In the genomic region with DNA sequence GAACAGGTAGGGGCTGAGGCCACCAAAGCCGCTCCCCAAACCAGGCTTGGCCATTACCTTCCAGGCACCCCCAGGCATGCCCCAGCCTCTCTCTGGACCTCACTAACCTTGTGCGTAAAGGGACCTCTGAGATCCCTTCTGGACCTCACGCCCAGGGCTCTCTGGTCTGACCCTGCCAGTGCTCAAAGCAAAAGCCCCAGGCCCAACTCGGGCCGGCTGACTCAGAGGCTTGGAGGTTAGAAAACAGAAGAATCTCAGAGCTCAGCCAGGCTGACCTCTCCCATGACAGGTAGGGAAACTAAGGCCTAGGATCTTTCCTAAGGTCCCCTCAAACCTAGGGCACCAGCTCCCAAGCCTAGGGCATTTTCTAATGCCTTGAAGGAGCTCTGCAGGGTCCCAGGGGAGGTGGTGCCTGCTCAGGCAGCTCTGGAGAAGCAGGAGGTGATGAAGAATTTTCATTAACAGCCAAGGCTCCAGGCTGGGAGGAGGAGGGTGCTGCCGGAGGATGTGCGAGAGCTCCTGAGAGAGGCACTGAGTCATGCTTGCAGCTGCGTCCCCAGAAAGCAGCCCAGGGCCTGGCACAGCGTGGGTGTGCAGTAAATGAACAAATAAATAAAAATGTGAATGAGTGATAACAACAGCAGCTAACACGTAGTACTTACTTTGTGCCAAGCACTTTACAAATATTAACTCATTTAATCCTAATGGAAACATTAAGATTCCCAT, we compare ENCODE assay signal across 8 cellular contexts. TPM values are rescaled to one million over a fixed set of nuclear protein-coding genes. Genes with fewer than 3 reads are reported as not detected.
A peak's percentile ranks its signal among the peaks of the same experiment; 100 is the strongest.
DNase-seq lines count a peak whose midpoint lies in the region; ATAC-seq and TF ChIP-seq lines count a peak whose summit lies in the region.

No MANE protein-coding gene starts in this region.

- peak overlapping the region; percentile 85 for H3K27ac Mint-ChIP-seq in activated T-helper 2 cell treated with anti-CD3 and anti-CD28 coated beads, Interferon-gamma antibody, Interleukin-2, Interleukin-4, amounts not matched to agents 10 μg/mL and 5 μg/mL and 100 μg/mL, durations not matched to agents 14 hours and 24 hours and 36 hours

- no peaks in the 10 kb centered on the region for H3K9me3 ChIP-seq in heart right ventricle

- intact Hi-C loops in activated T-helper 2 cell treated with anti-CD3 and anti-CD28 coated beads, Interferon-gamma antibody, Interleukin-2, Interleukin-4, amounts not matched to agents 10 μg/mL and 5 μg/mL and 100 μg/mL, durations not matched to agents 14 hours and 24 hours and 36 hours (cut with micrococcal nuclease): no loop called here
- intact Hi-C loops in heart right ventricle (cut with DNase I): loop anchor here in 3 of 10 donors (5.0 to 10.0 kb wide), 3 partner anchors 44 to 59 kb away; no protein-coding TSS in a partner anchor

- peaks cover 42% of the 10 kb centered on the region for H3K4me1 Mint-ChIP-seq in activated T-helper 2 cell treated with anti-CD3 and anti-CD28 coated beads, Interferon-gamma antibody, Interleukin-2, Interleukin-4, amounts not matched to agents 10 μg/mL and 5 μg/mL and 100 μg/mL, durations not matched to agents 14 hours and 24 hours and 36 hours (ENCODE audit: low read depth)

- peak overlapping the region in 7 of 10 donors; percentile 44 to 71 (median 63) for H3K27ac ChIP-seq in heart right ventricle

- no peak overlapping the region for H3K4me3 ChIP-seq in heart right ventricle

- H3K4me1 ChIP-seq in heart right ventricle: peaks cover 7 to 69% (median 42%) of the 10 kb centered on the region in 9 donors

- peaks cover 0 to 25% (median 0%) of the 10 kb centered on the region in 9 donors for H3K36me3 ChIP-seq in heart right ventricle

- peak; percentile 33 for DNase-seq in SIG-M5 treated with dmso at 0.1 percent for 504 hours (lab: John Stamatoyannopoulos, UW; ENCODE audit: unreplicated experiment)
- DNase-seq in SIG-M5 (lab: John Stamatoyannopoulos, UW): no peak
- no peak for DNase-seq in activated T-helper 2 cell treated with anti-CD3 and anti-CD28 coated beads, Interferon-gamma antibody, Interleukin-2, Interleukin-4, amounts not matched to agents 10 μg/mL and 5 μg/mL and 100 μg/mL, durations not matched to agents 14 hours and 24 hours and 36 hours (ENCODE audit: low spot score)
- DNase-seq in heart right ventricle: peak; percentile 45 to 58
- peak; percentile 42 to 44 for DNase-seq in stimulated activated CD4-positive, alpha-beta T cell treated with anti-CD3 and anti-CD28 coated beads, Interleukin-1b, Interleukin-23, amount 100 ng/mL, for 4 hours (ENCODE audit: low read depth in 2 of 2)
- DNase-seq in NOMO-1 (lab: John Stamatoyannopoulos, UW; ENCODE audit: unreplicated experiment in 2 of 2): no peak
- DNase-seq in NCI-H748 (lab: John Stamatoyannopoulos, UW; ENCODE audit: unreplicated experiment): no peak

- H3K27me3 Mint-ChIP-seq in activated T-helper 2 cell treated with anti-CD3 and anti-CD28 coated beads, Interferon-gamma antibody, Interleukin-2, Interleukin-4, amounts not matched to agents 10 μg/mL and 5 μg/mL and 100 μg/mL, durations not matched to agents 14 hours and 24 hours and 36 hours (ENCODE audit: low read depth): no peaks in the 10 kb centered on the region

- 62 to 76% methylated on average over 10 of the region's 10 CpGs for WGBS in heart right ventricle, 2 donors

- H3K4me3 Mint-ChIP-seq in activated T-helper 2 cell treated with anti-CD3 and anti-CD28 coated beads, Interferon-gamma antibody, Interleukin-2, Interleukin-4, amounts not matched to agents 10 μg/mL and 5 μg/mL and 100 μg/mL, durations not matched to agents 14 hours and 24 hours and 36 hours (ENCODE audit: low read depth): peak overlapping the region; percentile 10

- H3K36me3 Mint-ChIP-seq in activated T-helper 2 cell treated with anti-CD3 and anti-CD28 coated beads, Interferon-gamma antibody, Interleukin-2, Interleukin-4, amounts not matched to agents 10 μg/mL and 5 μg/mL and 100 μg/mL, durations not matched to agents 14 hours and 24 hours and 36 hours (ENCODE audit: low read depth): peaks cover 4% of the 10 kb centered on the region

- ATAC-seq in heart right ventricle (peak; percentile 52 to 89 (median 72)), HG02884 (IDR thresholded peaks at IDR 0.05; ENCODE audit: unreplicated experiment) (no peak)

- no peak for TF ChIP-seq CTCF in heart right ventricle (IDR thresholded peaks at IDR 0.05)

- H3K27me3 ChIP-seq in heart right ventricle: no peaks in the 10 kb centered on the region

- no peaks in the 10 kb centered on the region for H3K9me3 Mint-ChIP-seq in activated T-helper 2 cell treated with anti-CD3 and anti-CD28 coated beads, Interferon-gamma antibody, Interleukin-2, Interleukin-4, amounts not matched to agents 10 μg/mL and 5 μg/mL and 100 μg/mL, durations not matched to agents 14 hours and 24 hours and 36 hours

RNA-seq across cellular contexts. Expression of a gene that starts 25.6 kb away (rescaled TPM):
- 15.1 and 19.3 TPM in 2 replicates for total RNA-seq in activated T-helper 2 cell treated with anti-CD3 and anti-CD28 coated beads, Interferon-gamma antibody, Interleukin-2, Interleukin-4, amounts not matched to agents 10 μg/mL and 5 μg/mL and 100 μg/mL, durations not matched to agents 14 hours and 24 hours and 36 hours
- total RNA-seq in heart right ventricle: 10 to 100 TPM; 14.4 to 33.9 (median 21.7) TPM
- 1 to 10 TPM; 8.1 to 8.9 TPM for polyA plus RNA-seq in heart right ventricle

Comparison
In these comparisons a context has a peak if more than half of its experiments do, and no peak if none do; other contexts are left out.
1. DNase-seq: peak in SIG-M5 treated with dmso at 0.1 percent for 504 hours (single experiment), heart right ventricle (2 of 2) and stimulated activated CD4-positive, alpha-beta T cell treated with anti-CD3 and anti-CD28 coated beads, Interleukin-1b, Interleukin-23, amount 100 ng/mL, for 4 hours (2 of 2); none in SIG-M5 (single experiment), activated T-helper 2 cell treated with anti-CD3 and anti-CD28 coated beads, Interferon-gamma antibody, Interleukin-2, Interleukin-4, amounts not matched to agents 10 μg/mL and 5 μg/mL and 100 μg/mL, durations not matched to agents 14 hours and 24 hours and 36 hours (single experiment), NOMO-1 (0 of 2) and NCI-H748 (single experiment).